Comparison of ENCODE assay signal across 12 cellular contexts in genomic region chr18:902179-902718, GRCh38. TPM values are rescaled to one million over a fixed set of nuclear protein-coding genes. Genes with fewer than 3 reads are reported as not detected.
DNase-seq lines count a peak whose midpoint lies in the region; ATAC-seq and TF ChIP-seq lines count a peak whose summit lies in the region.
"Had no signal": no experiment of that assay in that cellular context is flagged by ENCODE, and none has a peak within 500 bp of the region (broad histone marks: within the 10 kb centered on the region; RNA-seq: fewer than 3 reads in every experiment).

No MANE protein-coding gene starts in this region.

- no peak for ATAC-seq in left colon
- no peak for ATAC-seq in GM21723 (IDR thresholded peaks at IDR 0.05; ENCODE audit: unreplicated experiment)
- no peak for ATAC-seq in HG02938 (IDR thresholded peaks at IDR 0.05; ENCODE audit: unreplicated experiment)
- ATAC-seq: CD8-positive, alpha-beta T cell had no signal

- intact Hi-C loops in left colon (cut with DNase I, micrococcal nuclease): no loop called here

- in situ Hi-C loops in ACHN (cut with HindIII; ENCODE audit: low pct_ligation_motif_present, low pct_unique_long_range_greater_than_20kb, low sequenced_read_pairs): no loop called here

- TF ChIP-seq CTCF in epithelial cell of proximal tubule (conservative IDR thresholded peaks at IDR 0.05; ENCODE audit: low read depth, low read length): peak; percentile 61

- no peak overlapping the region for H3K4me3 ChIP-seq in epithelial cell of proximal tubule (ENCODE audit: low read depth, low read length)
- H3K4me3 ChIP-seq: lung had no signal

- DNase-seq in ACHN: peak; percentile 30
- DNase-seq in H4 (ENCODE audit: low spot score): peak; percentile 17
- peak; percentile 60 for DNase-seq in NCI-H82 (lab: John Stamatoyannopoulos, UW)
- no peak for DNase-seq in epithelial cell of proximal tubule (ENCODE audit: low read depth)
- no peak for DNase-seq in left colon
- DNase-seq in NCI-H2029 treated with DMSO at 0.1 percent for 48 hours (lab: John Stamatoyannopoulos, UW): no peak
- DNase-seq: CD8-positive, alpha-beta T cell; T-helper 9 cell had no signal

RNA-seq across cellular contexts. Expression of gene ADCYAP1, which starts 2.4 kb away (rescaled TPM):
- 0.47 and 0.83 TPM in 2 replicates for total RNA-seq in H4 (2014; rRNA removed; shearing (Covaris generic))
- total RNA-seq in epithelial cell of proximal tubule: not detected in 2 replicates
- total RNA-seq in left colon: under 1 TPM; 0.21 to 0.75 TPM
- total RNA-seq: activated T-helper 2 cell treated with anti-CD3 and anti-CD28 coated beads, Interferon-gamma antibody, Interleukin-2, Interleukin-4, amounts not matched to agents 10 μg/mL and 5 μg/mL and 100 μg/mL, durations not matched to agents 14 hours and 24 hours and 36 hours; CD8-positive, alpha-beta T cell had no signal

Comparison
In these comparisons a context has a peak if more than half of its experiments do, and no peak if none do; other contexts are left out.
1. DNase-seq: peak in ACHN (single experiment), H4 (single experiment) and NCI-H82 (single experiment); none in epithelial cell of proximal tubule (single experiment), left colon (0 of 2) and NCI-H2029 treated with DMSO at 0.1 percent for 48 hours (single experiment).